Comparison of ENCODE assay signal across 22 cellular contexts in the genomic region with DNA sequence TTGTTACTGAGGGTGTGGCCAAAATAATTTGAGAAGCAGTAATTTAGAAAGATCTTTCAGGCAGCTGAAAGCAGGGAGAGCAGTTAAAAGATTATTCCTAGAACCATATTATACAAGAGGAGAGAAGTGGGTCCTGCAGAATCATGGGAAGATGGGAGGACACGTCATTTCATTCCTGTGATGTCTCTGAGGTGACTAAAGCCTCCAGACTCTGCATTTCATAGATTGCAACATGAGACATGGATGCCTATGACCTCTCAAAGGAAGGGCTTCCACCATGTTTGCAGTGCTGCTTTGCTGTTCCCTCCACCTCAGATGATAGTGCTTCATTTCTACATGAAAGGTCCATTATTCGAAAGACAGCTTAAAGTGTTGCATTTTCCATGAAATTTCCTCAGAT.
DNase-seq lines count a peak whose midpoint lies in the region; ATAC-seq, FAIRE-seq and TF ChIP-seq lines count a peak whose summit lies in the region.
"Had no signal": no experiment of that assay in that cellular context is flagged by ENCODE, and none has a peak within 500 bp of the region (broad histone marks: within the 10 kb centered on the region; RNA-seq: fewer than 3 reads in every experiment).

No MANE protein-coding gene starts in this region.

- H3K9me3 ChIP-seq in trophoblast cell (ENCODE audit: insufficient read depth, low read depth, low read length), result no peaks in the 10 kb centered on the region
- H3K9me3 ChIP-seq: left ventricle myocardium inferior, MG63 had no signal

- H3K27ac ChIP-seq in trophoblast cell (ENCODE audit: low read depth, low read length), result no peak overlapping the region
- H3K27ac ChIP-seq: heart right ventricle, left ventricle myocardium inferior had no signal

- H3K4me2 ChIP-seq in trophoblast cell (ENCODE audit: low read length), result no peak overlapping the region
- H3K4me2 ChIP-seq: GM23338 had no signal

- no peak overlapping the region for H3K14ac ChIP-seq in trophoblast cell (ENCODE audit: low read length)

- no peak overlapping the region for H3K9ac ChIP-seq in trophoblast cell (ENCODE audit: low read length)

- no peaks in the 10 kb centered on the region for H3K36me3 ChIP-seq in trophoblast cell (ENCODE audit: control insufficient read depth in 1 of 2, insufficient read depth in 2 of 2, low read length in 2 of 2)
- H3K36me3 ChIP-seq: heart right ventricle, left ventricle myocardium inferior, MG63 had no signal

- H2AFZ ChIP-seq in trophoblast cell (ENCODE audit: insufficient read depth, low read length, poor library complexity), result no peak overlapping the region

- TF ChIP-seq CTCF in epithelial cell of esophagus (IDR thresholded peaks at IDR 0.05; ENCODE audit: insufficient read depth, low read depth, low read length, missing control alignments) (no peak), D721Med (IDR thresholded peaks at IDR 0.05; ENCODE audit: insufficient read depth, missing control alignments) (no peak)

- DNase-seq in ELR (ENCODE audit: low read depth), result peak; percentile 85
- peak; percentile 42 for DNase-seq in M059J (ENCODE audit: low read depth)
- peak; percentile 32 for DNase-seq in epithelial cell of esophagus (ENCODE audit: low read depth)
- peak; percentile 29 to 53 for DNase-seq in trophoblast cell
- DNase-seq in NCI-H146 (lab: John Stamatoyannopoulos, UW), result no peak
- no peak for DNase-seq in D721Med (ENCODE audit: insufficient read length, low spot score)
- DNase-seq: activated CD8-positive, alpha-beta T cell treated with anti-CD3 and anti-CD28 coated beads for 36 hours; activated effector memory CD4-positive, alpha-beta T cell treated with anti-CD3 and anti-CD28 coated beads, Interleukin-2, amount 50 U/mL, for 16 hours; activated T-cell treated with anti-CD3 and anti-CD28 coated beads for 4 hours; AML-193; DMS79; heart right ventricle; left ventricle myocardium inferior; MG63; midbrain; NCI-H1436; NCI-H510A treated with DMSO at 0.1 percent for 48 hours; NK-92 treated with Interleukin-12 subunit alpha and Interleukin-12 subunit beta, amount 100 ng/mL, for 24 hours had no signal

- H3K18ac ChIP-seq in trophoblast cell (ENCODE audit: low read length), result no peak overlapping the region

- FAIRE-seq in D721Med (lab: Jason Lieb, UNC), result no peak

- H2BK12ac ChIP-seq in trophoblast cell (ENCODE audit: low read length), result no peak overlapping the region

- ATAC-seq in GM18870 (IDR thresholded peaks at IDR 0.05; ENCODE audit: unreplicated experiment) (no peak), GM21423 (IDR thresholded peaks at IDR 0.05; ENCODE audit: unreplicated experiment) (no peak)
- ATAC-seq: activated CD8-positive, alpha-beta T cell treated with anti-CD3 and anti-CD28 coated beads for 36 hours; GM23338; heart right ventricle; natural killer cell treated with Interleukin-12 subunit alpha and Interleukin-12 subunit beta and Interleukin-15 and Interleukin-18, amount 100 ng/mL, for 72 hours had no signal

- WGBS in trophoblast cell (ENCODE audit: extremely low coverage, insufficient coverage, insufficient read length), result no CpG with 5 or more reads among the region's 2 CpGs

- no peak overlapping the region for H2BK120ac ChIP-seq in trophoblast cell (ENCODE audit: insufficient read depth, low read length, poor library complexity)

- H3K4me3 ChIP-seq in epithelial cell of esophagus (ENCODE audit: low read length) (no peak overlapping the region), trophoblast cell (ENCODE audit: low read depth, low read length) (no peak overlapping the region)
- H3K4me3 ChIP-seq: GM23338, heart right ventricle, left ventricle myocardium inferior, MG63 had no signal

- no peak overlapping the region for H3K4ac ChIP-seq in trophoblast cell (ENCODE audit: low read depth, low read length)

- H3K79me2 ChIP-seq in trophoblast cell (ENCODE audit: control insufficient read depth, insufficient read depth, low read length, poor library complexity), result no peaks in the 10 kb centered on the region

- no peak overlapping the region for H3K23ac ChIP-seq in trophoblast cell (ENCODE audit: low read length)

- H2BK5ac ChIP-seq in trophoblast cell (ENCODE audit: low read depth, low read length, poor library complexity), result no peak overlapping the region

- no peak overlapping the region for H2AK5ac ChIP-seq in trophoblast cell (ENCODE audit: low read length)

- H4K91ac ChIP-seq in trophoblast cell (ENCODE audit: low read depth, low read length), result no peak overlapping the region

- no peak overlapping the region for H4K8ac ChIP-seq in trophoblast cell (ENCODE audit: low read depth, low read length)

- H3K79me1 ChIP-seq in trophoblast cell (ENCODE audit: low read length), result no peaks in the 10 kb centered on the region

- H3K4me1 ChIP-seq in trophoblast cell (ENCODE audit: control insufficient read depth in 1 of 2, insufficient read depth in 2 of 2, low read length in 2 of 2), result no peaks in the 10 kb centered on the region
- H3K4me1 ChIP-seq: heart right ventricle, left ventricle myocardium inferior had no signal

- H4K12ac ChIP-seq in trophoblast cell (ENCODE audit: low read depth, low read length), result no peak overlapping the region

- H3K27me3 ChIP-seq in trophoblast cell (ENCODE audit: insufficient read depth, low read length), result no peaks in the 10 kb centered on the region
- H3K27me3 ChIP-seq: heart right ventricle, MG63 had no signal

Comparison
In these comparisons a context has a peak if more than half of its experiments do, and no peak if none do; other contexts are left out.
1. DNase-seq: peak in ELR (single experiment), M059J (single experiment), epithelial cell of esophagus (single experiment) and trophoblast cell (2 of 2); none in NCI-H146 (single experiment) and D721Med (single experiment).